Comparison of ENCODE assay signal across 21 cellular contexts in genomic region chr2:184113691-184114403, GRCh38.
A peak's percentile ranks its signal among the peaks of the same experiment; 100 is the strongest.
DNase-seq lines count a peak whose midpoint lies in the region; ATAC-seq and TF ChIP-seq lines count a peak whose summit lies in the region.
"Had no signal": no experiment of that assay in that cellular context is flagged by ENCODE, and none has a peak within 500 bp of the region (broad histone marks: within the 10 kb centered on the region; RNA-seq: fewer than 3 reads in every experiment).

No MANE protein-coding gene starts in this region.

- in situ Hi-C loops in brain microvascular endothelial cell (cut with HindIII; ENCODE audit: low pct_ligation_motif_present, low sequenced_read_pairs): no loop called here

- H3K4me3 Mint-ChIP-seq in endodermal cell: no peak overlapping the region
- H3K4me3 Mint-ChIP-seq: activated naive CD4-positive, alpha-beta T cell treated with anti-CD3 and anti-CD28 coated beads, Interleukin-2, amount 50 U/mL, for 24 hours; CD8-positive, alpha-beta T cell; IgD-negative memory B cell had no signal

- H3K27ac ChIP-seq in endodermal cell (ENCODE audit: low read depth, low read length) (no peak overlapping the region), brain microvascular endothelial cell (no peak overlapping the region)
- H3K27ac ChIP-seq: heart right ventricle, neutrophil, right lobe of liver had no signal

- H3K9me3 ChIP-seq in endodermal cell (ENCODE audit: control insufficient read depth, low read length): no peaks in the 10 kb centered on the region
- H3K9me3 ChIP-seq: heart right ventricle, neutrophil, right lobe of liver had no signal

- H3K27me3 Mint-ChIP-seq in endodermal cell (ENCODE audit: insufficient read depth): no peaks in the 10 kb centered on the region
- H3K27me3 Mint-ChIP-seq: activated naive CD4-positive, alpha-beta T cell treated with anti-CD3 and anti-CD28 coated beads, Interleukin-2, amount 50 U/mL, for 24 hours; IgD-negative memory B cell had no signal

- H3K36me3 Mint-ChIP-seq in endodermal cell (ENCODE audit: low read depth): peaks cover 2% of the 10 kb centered on the region
- H3K36me3 Mint-ChIP-seq: activated naive CD4-positive, alpha-beta T cell treated with anti-CD3 and anti-CD28 coated beads, Interleukin-2, amount 50 U/mL, for 24 hours; CD8-positive, alpha-beta T cell; IgD-negative memory B cell had no signal

- TF ChIP-seq CTCF in endodermal cell (conservative IDR thresholded peaks at IDR 0.05): no peak
- no peak for TF ChIP-seq CTCF in brain microvascular endothelial cell (IDR thresholded peaks at IDR 0.05; ENCODE audit: low read depth, low read length, missing control alignments)

- H3K27me3 ChIP-seq in endodermal cell (ENCODE audit: control insufficient read depth, insufficient read depth, low read length, poor library complexity, severe bottlenecking) (no peaks in the 10 kb centered on the region), brain microvascular endothelial cell (replicated peaks) (no peaks in the 10 kb centered on the region)
- H3K27me3 ChIP-seq: heart right ventricle, neutrophil, right lobe of liver had no signal

- no peaks in the 10 kb centered on the region for H3K36me3 ChIP-seq in endodermal cell (ENCODE audit: control insufficient read depth, insufficient read depth, low read length)
- no peaks in the 10 kb centered on the region for H3K36me3 ChIP-seq in brain microvascular endothelial cell (replicated peaks)
- H3K36me3 ChIP-seq: heart right ventricle, neutrophil, right lobe of liver had no signal

- WGBS in endodermal cell (ENCODE audit: insufficient coverage in 1 of 2, insufficient read length in 1 of 2), 2 experiments: 82 to 100% methylated on average over 1 of the region's 2 CpGs

- H3K27ac Mint-ChIP-seq in endodermal cell: peak overlapping the region; percentile 14
- H3K27ac Mint-ChIP-seq: activated naive CD4-positive, alpha-beta T cell treated with anti-CD3 and anti-CD28 coated beads, Interleukin-2, amount 50 U/mL, for 24 hours; CD8-positive, alpha-beta T cell; IgD-negative memory B cell had no signal

- ATAC-seq in GM21723 (IDR thresholded peaks at IDR 0.05; ENCODE audit: unreplicated experiment) (peak; percentile 84), HG03442 (IDR thresholded peaks at IDR 0.05; ENCODE audit: unreplicated experiment) (peak; percentile 83)
- ATAC-seq: CD8-positive, alpha-beta T cell; heart right ventricle; right lobe of liver had no signal

- no peaks in the 10 kb centered on the region for H3K4me1 Mint-ChIP-seq in endodermal cell
- H3K4me1 Mint-ChIP-seq: activated naive CD4-positive, alpha-beta T cell treated with anti-CD3 and anti-CD28 coated beads, Interleukin-2, amount 50 U/mL, for 24 hours had no signal

- H3K4me3 ChIP-seq in endodermal cell (ENCODE audit: low read length) (no peak overlapping the region), brain microvascular endothelial cell (ENCODE audit: low read depth, low read length) (no peak overlapping the region)
- H3K4me3 ChIP-seq: heart right ventricle, right lobe of liver had no signal

- no peaks in the 10 kb centered on the region for H3K4me1 ChIP-seq in endodermal cell (ENCODE audit: control insufficient read depth, insufficient read depth, low read length)
- H3K4me1 ChIP-seq: heart right ventricle, right lobe of liver had no signal

- peak; percentile 56 for DNase-seq in ELR (ENCODE audit: low read depth)
- no peak for DNase-seq in endodermal cell
- DNase-seq in activated naive CD4-positive, alpha-beta T cell (lab: John Stamatoyannopoulos, UW): no peak
- no peak for DNase-seq in brain microvascular endothelial cell
- DNase-seq in activated CD4-positive, alpha-beta T cell treated with anti-CD3 and anti-CD28 coated beads for 4 hours: no peak
- DNase-seq in stimulated activated naive CD4-positive, alpha-beta T cell treated with Interleukin-2 at 50 U/mL for 16 hours (lab: John Stamatoyannopoulos, UW): no peak
- DNase-seq: ACHN; activated CD4-positive, alpha-beta T cell treated with anti-CD3 and anti-CD28 coated beads, Interleukin-2, amount 50 U/mL, for 1 hour; activated T-cell treated with anti-CD3 and anti-CD28 coated beads, Interleukin-2, amount 50 U/mL, for 1 hour; CD8-positive, alpha-beta T cell; heart right ventricle; kidney; MV-4-11; NCI-H2081; NCI-H69; right lobe of liver had no signal

- no peak overlapping the region for H3K9ac ChIP-seq in endodermal cell (ENCODE audit: extremely low read depth, low read length, poor library complexity, severe bottlenecking)

- H3K9me3 Mint-ChIP-seq in endodermal cell: no peaks in the 10 kb centered on the region
- H3K9me3 Mint-ChIP-seq: activated naive CD4-positive, alpha-beta T cell treated with anti-CD3 and anti-CD28 coated beads, Interleukin-2, amount 50 U/mL, for 24 hours had no signal
